8 cellular contexts compared by ENCODE assay signal in the genomic region with DNA sequence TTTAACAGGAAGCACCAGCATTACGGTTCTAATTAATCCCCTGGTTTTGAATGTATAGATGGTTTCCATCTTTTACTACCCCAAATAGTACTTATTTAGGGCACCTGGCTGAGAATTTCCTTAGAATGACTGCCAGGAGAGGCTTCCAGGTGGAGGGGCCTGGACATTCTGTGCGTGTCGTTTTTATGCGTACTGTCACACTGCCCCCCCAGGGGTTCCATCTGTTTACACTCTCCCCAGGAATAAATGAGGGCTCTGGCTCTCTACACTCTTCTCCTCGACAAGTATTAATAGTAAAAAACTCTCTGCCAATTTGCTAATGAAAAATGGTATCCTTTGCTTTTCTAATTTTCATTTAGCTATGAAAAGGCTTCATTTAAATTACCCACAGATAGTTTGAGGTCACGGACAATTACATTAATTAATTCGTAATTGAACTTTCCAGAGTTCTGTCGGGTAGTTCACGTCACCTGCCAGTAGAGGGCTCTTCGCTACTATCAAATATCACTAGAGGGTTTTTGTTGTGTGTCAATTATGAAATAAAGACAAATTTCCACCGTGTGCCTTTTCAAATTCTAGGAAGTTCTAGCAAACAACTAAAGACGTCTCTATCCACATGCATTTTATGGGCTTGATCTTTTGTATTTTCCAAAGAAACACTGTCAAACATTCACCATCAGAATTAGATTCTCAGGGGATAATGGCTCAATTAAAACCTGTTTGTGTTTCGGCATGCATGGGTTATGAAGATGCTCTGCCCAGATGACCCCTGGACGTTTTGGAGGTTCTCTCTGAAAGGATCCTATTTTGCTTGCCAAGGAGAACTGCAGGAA.
DNase-seq lines count a peak whose midpoint lies in the region; ATAC-seq and TF ChIP-seq lines count a peak whose summit lies in the region.

No MANE protein-coding gene starts in this region.

- ATAC-seq in Right ventricle myocardium inferior: no peak
- ATAC-seq in stimulated activated naive B cell treated with anti-CD40 and anti-IgM and Interleukin-4, amounts not matched to agents 10 μg/mL and 1 μg/mL and 100 μg/mL, for 72 hours (replicated peaks): peak in 1 of 2 donors; percentile 44
- ATAC-seq in GM18502 (IDR thresholded peaks at IDR 0.05; ENCODE audit: poor library complexity, unreplicated experiment): no peak

- H3K36me3 Mint-ChIP-seq in activated naive CD4-positive, alpha-beta T cell treated with anti-CD3 and anti-CD28 coated beads for 36 hours (ENCODE audit: low read depth): no peaks in the 10 kb centered on the region
- H3K36me3 Mint-ChIP-seq in stimulated activated naive B cell treated with anti-CD40 and anti-IgM and Interleukin-4, amounts not matched to agents 10 μg/mL and 1 μg/mL and 100 μg/mL, for 72 hours: no peaks in the 10 kb centered on the region

- no peak overlapping the region for H3K4me3 Mint-ChIP-seq in activated naive CD4-positive, alpha-beta T cell treated with anti-CD3 and anti-CD28 coated beads for 36 hours
- no peak overlapping the region for H3K4me3 Mint-ChIP-seq in stimulated activated naive B cell treated with anti-CD40 and anti-IgM and Interleukin-4, amounts not matched to agents 10 μg/mL and 1 μg/mL and 100 μg/mL, for 72 hours

- no peak overlapping the region for H2AFZ ChIP-seq in hepatocyte

- no peaks in the 10 kb centered on the region for H3K79me2 ChIP-seq in hepatocyte

- H3K9me2 ChIP-seq in hepatocyte (replicated peaks; ENCODE audit: insufficient read depth): no peaks in the 10 kb centered on the region

- H3K27ac ChIP-seq in cardiac muscle cell (no peak overlapping the region), hepatocyte (no peak overlapping the region)

- H4K20me1 ChIP-seq in hepatocyte (ENCODE audit: insufficient read depth, poor library complexity, severe bottlenecking): no peaks in the 10 kb centered on the region

- no peak overlapping the region for H3K4me2 ChIP-seq in hepatocyte

- TF ChIP-seq CTCF in cardiac muscle cell (IDR thresholded peaks at IDR 0.05; ENCODE audit: low read depth, low read length) (peak; percentile 79), hepatocyte (IDR thresholded peaks at IDR 0.05; ENCODE audit: poor library complexity) (peak; percentile 91)

- H3K4me1 ChIP-seq in cardiac muscle cell (ENCODE audit: low read depth) (no peaks in the 10 kb centered on the region), hepatocyte (ENCODE audit: insufficient read depth) (no peaks in the 10 kb centered on the region)

- H3K36me3 ChIP-seq in cardiac muscle cell (no peaks in the 10 kb centered on the region), hepatocyte (replicated peaks; ENCODE audit: insufficient read depth, low read depth) (no peaks in the 10 kb centered on the region)

- no peak overlapping the region for H3K27ac Mint-ChIP-seq in activated naive CD4-positive, alpha-beta T cell treated with anti-CD3 and anti-CD28 coated beads for 36 hours
- H3K27ac Mint-ChIP-seq in stimulated activated naive B cell treated with anti-CD40 and anti-IgM and Interleukin-4, amounts not matched to agents 10 μg/mL and 1 μg/mL and 100 μg/mL, for 72 hours: peak overlapping the region; percentile 15

- H3K9me3 ChIP-seq in cardiac muscle cell (ENCODE audit: low read depth) (no peaks in the 10 kb centered on the region), hepatocyte (ENCODE audit: low read depth) (no peaks in the 10 kb centered on the region)

- DNase-seq in cardiac muscle cell (ENCODE audit: low read depth in 1 of 2, low spot score in 1 of 2) (peak; percentile 47 to 54), Right ventricle myocardium inferior (ENCODE audit: missing footprints) (no peak), NCI-H1694 (lab: John Stamatoyannopoulos, UW) (peak; percentile 46), hepatocyte (ENCODE audit: low spot score) (peak; percentile 62), islet precursor cell (no peak)
- peak; percentile 45 for DNase-seq in activated naive CD4-positive, alpha-beta T cell treated with anti-CD3 and anti-CD28 coated beads for 36 hours
- no peak for DNase-seq in stimulated activated naive B cell treated with anti-CD40 and anti-IgM and Interleukin-4, amounts not matched to agents 10 μg/mL and 1 μg/mL and 100 μg/mL, for 72 hours

- no peaks in the 10 kb centered on the region for H3K9me3 Mint-ChIP-seq in activated naive CD4-positive, alpha-beta T cell treated with anti-CD3 and anti-CD28 coated beads for 36 hours
- H3K9me3 Mint-ChIP-seq in stimulated activated naive B cell treated with anti-CD40 and anti-IgM and Interleukin-4, amounts not matched to agents 10 μg/mL and 1 μg/mL and 100 μg/mL, for 72 hours: no peaks in the 10 kb centered on the region

- H3K4me1 Mint-ChIP-seq in activated naive CD4-positive, alpha-beta T cell treated with anti-CD3 and anti-CD28 coated beads for 36 hours (ENCODE audit: low read depth): no peaks in the 10 kb centered on the region
- H3K4me1 Mint-ChIP-seq in stimulated activated naive B cell treated with anti-CD40 and anti-IgM and Interleukin-4, amounts not matched to agents 10 μg/mL and 1 μg/mL and 100 μg/mL, for 72 hours: no peaks in the 10 kb centered on the region

- no peaks in the 10 kb centered on the region for H3K27me3 Mint-ChIP-seq in activated naive CD4-positive, alpha-beta T cell treated with anti-CD3 and anti-CD28 coated beads for 36 hours (ENCODE audit: low read depth)
- peaks cover 14 to 20% of the 10 kb centered on the region in 2 donors for H3K27me3 Mint-ChIP-seq in stimulated activated naive B cell treated with anti-CD40 and anti-IgM and Interleukin-4, amounts not matched to agents 10 μg/mL and 1 μg/mL and 100 μg/mL, for 72 hours

- no peaks in the 10 kb centered on the region for H3K27me3 ChIP-seq in cardiac muscle cell
- H3K27me3 ChIP-seq in hepatocyte: no peaks in the 10 kb centered on the region

- WGBS in hepatocyte (ENCODE audit: low lambda C conversion rate, missing lambda C conversion rate): 17% methylated on average over 14 of the region's 14 CpGs

- CTCF ChIA-PET in activated naive CD4-positive, alpha-beta T cell treated with anti-CD3 and anti-CD28 coated beads for 36 hours (lab: Charles Lee): interaction anchor here (0.7 to 2.0 kb wide), 10 partner anchors 28 to 742 kb away, joined by 3 to 6 read pairs (median 4); no protein-coding TSS in a partner anchor

- intact Hi-C loops in Right ventricle myocardium inferior (cut with DNase I): loop anchor here (1.0 to 5.0 kb wide), 4 partner anchors 159 to 706 kb away; a partner anchor contains a TSS
- intact Hi-C loops in activated naive CD4-positive, alpha-beta T cell treated with anti-CD3 and anti-CD28 coated beads for 36 hours (cut with micrococcal nuclease): loop anchor here (1.0 to 2.0 kb wide), 4 partner anchors 160 to 720 kb away; a partner anchor contains a TSS

- H3K4me3 ChIP-seq in cardiac muscle cell: no peak overlapping the region
- H3K4me3 ChIP-seq in hepatocyte: no peak overlapping the region

Comparison
In these comparisons a context has a peak if more than half of its experiments do, and no peak if none do; other contexts are left out.
1. DNase-seq: peak in cardiac muscle cell (2 of 2), NCI-H1694 (single experiment), activated naive CD4-positive, alpha-beta T cell treated with anti-CD3 and anti-CD28 coated beads for 36 hours (single experiment) and hepatocyte (single experiment); none in Right ventricle myocardium inferior (single experiment), stimulated activated naive B cell treated with anti-CD40 and anti-IgM and Interleukin-4, amounts not matched to agents 10 μg/mL and 1 μg/mL and 100 μg/mL, for 72 hours (single experiment) and islet precursor cell (single experiment).